Comparison of ENCODE assay signal across 16 cellular contexts in the genomic region with DNA sequence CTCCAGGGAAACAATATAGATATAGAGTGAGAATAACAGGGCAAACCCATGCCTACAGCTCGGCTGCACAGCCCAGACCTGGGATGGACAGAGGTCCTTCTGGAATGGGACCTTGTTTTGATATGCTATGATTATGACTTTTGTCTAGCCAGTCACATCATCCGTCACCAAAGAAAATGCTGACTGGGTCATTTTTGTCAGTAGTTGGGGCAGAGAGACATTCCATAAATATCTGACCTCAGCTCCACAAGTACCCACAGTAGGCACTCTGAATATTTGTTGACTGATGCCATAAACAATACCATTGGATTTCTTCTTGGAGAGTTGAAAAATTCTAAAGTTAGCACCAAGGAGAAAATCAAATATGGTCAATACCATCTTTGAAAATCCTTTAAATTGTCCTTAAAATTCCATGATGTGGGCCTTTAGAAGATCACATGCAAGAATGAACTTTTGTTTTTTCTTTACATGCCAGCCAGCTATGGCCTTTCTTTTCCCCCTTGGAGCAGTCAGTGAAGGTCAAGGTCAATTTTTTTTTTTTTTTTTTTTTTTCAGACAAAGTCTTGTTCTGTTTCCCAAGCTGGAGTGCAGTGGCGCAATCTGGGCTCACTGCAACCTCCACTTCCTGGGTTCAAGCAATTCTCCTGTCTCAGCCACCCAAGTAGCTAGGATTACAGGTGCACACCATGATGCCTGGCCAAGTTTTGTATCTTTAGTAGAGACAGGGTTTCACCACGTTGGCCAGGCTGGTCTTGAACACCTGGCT. TPM values are rescaled to one million over a fixed set of nuclear protein-coding genes. Genes with fewer than 3 reads are reported as not detected.
DNase-seq lines count a peak whose midpoint lies in the region; ATAC-seq, FAIRE-seq and TF ChIP-seq lines count a peak whose summit lies in the region.
"Had no signal": no experiment of that assay in that cellular context is flagged by ENCODE, and none has a peak within 500 bp of the region (broad histone marks: within the 10 kb centered on the region; RNA-seq: fewer than 3 reads in every experiment).

No MANE protein-coding gene starts in this region.

- TF ChIP-seq POLR2A in breast epithelium (IDR thresholded peaks at IDR 0.05) (no peak), IMR-90 (IDR thresholded peaks at IDR 0.05; ENCODE audit: low read depth, low read length) (no peak), H1 (IDR thresholded peaks at IDR 0.05; ENCODE audit: control extremely low read depth in 1 of 2, low read depth in 2 of 2, low read length in 2 of 2) (no peak)

- no peaks in the 10 kb centered on the region for H3K27me3 ChIP-seq in breast epithelium
- no peaks in the 10 kb centered on the region for H3K27me3 ChIP-seq in IMR-90 (ENCODE audit: control insufficient read depth, insufficient read depth, low read length)
- peaks cover 0 to under 1% (median 0%) of the 10 kb centered on the region in 4 experiments; a peak in 3 of 7 replicates for H3K27me3 ChIP-seq in H1 (replicated peaks in 1 of 4; ENCODE audit: control insufficient read depth in 3 of 4, extremely low read depth in 1 of 4, insufficient read depth in 3 of 4, low read length in 3 of 4)
- H3K27me3 ChIP-seq in upper lobe of right lung: no peaks in the 10 kb centered on the region
- H3K27me3 ChIP-seq: BLaER1 had no signal

- H3K36me3 Mint-ChIP-seq in MCF 10A (ENCODE audit: insufficient read depth, unreplicated experiment): peaks cover 63% of the 10 kb centered on the region

- H3K14ac ChIP-seq in IMR-90 (replicated peaks; ENCODE audit: low read depth, low read length) (no peak overlapping the region), H1 (ENCODE audit: insufficient read length) (no peak overlapping the region)

- H3K9me3 Mint-ChIP-seq in MCF 10A (ENCODE audit: unreplicated experiment): no peaks in the 10 kb centered on the region
- H3K9me3 Mint-ChIP-seq: CD8-positive, alpha-beta memory T cell had no signal

- H3K27ac ChIP-seq in breast epithelium: no peak overlapping the region
- no peak overlapping the region for H3K27ac ChIP-seq in IMR-90 (ENCODE audit: insufficient read depth, low read length)
- no peak overlapping the region for H3K27ac ChIP-seq in H1 (ENCODE audit: low read depth, low read length)
- H3K27ac ChIP-seq in upper lobe of right lung: no peak overlapping the region
- H3K27ac ChIP-seq: 22Rv1, BLaER1, GM23248 had no signal

- no CpG with 5 or more reads among the region's 4 CpGs for WGBS in IMR-90 (ENCODE audit: extremely low coverage in 2 of 2, insufficient read length in 1 of 2), 2 experiments
- 83% methylated on average over 3 of the region's 4 CpGs; no CpG with 5 or more reads in 1 of the 2 experiments for WGBS in H1 (ENCODE audit: extremely low coverage in 1 of 2, insufficient coverage in 1 of 2, insufficient read length in 1 of 2, insufficient replicate concordance in 2 of 2, low coverage in 1 of 2, low lambda C conversion rate in 2 of 2, missing lambda C conversion rate in 1 of 2), 2 experiments

- CTCF ChIA-PET in MCF 10A (lab: Yijun Ruan, JAX) (interaction anchor here (0.6 kb wide), 1 partner anchor 131 kb away, joined by 3 read pairs; no protein-coding TSS in a partner anchor), IMR-90 (lab: Yijun Ruan, JAX) (interaction anchor here (0.7 kb wide), 1 partner anchor 1500 kb away, joined by 5 read pairs; no protein-coding TSS in a partner anchor), H1 (lab: Charles Lee; ENCODE audit: partially characterized antibody) (no interaction called here)

- H3K4me1 Mint-ChIP-seq in MCF 10A (ENCODE audit: insufficient read depth, unreplicated experiment): peaks cover 13% of the 10 kb centered on the region

- H2BK120ac ChIP-seq in IMR-90 (ENCODE audit: low read depth, low read length) (no peak overlapping the region), H1 (replicated peaks; ENCODE audit: low read depth, low read length) (no peak overlapping the region)

- H3K9ac ChIP-seq in IMR-90 (ENCODE audit: low read depth, low read length) (no peak overlapping the region), H1 (replicated peaks in 1 of 4; ENCODE audit: extremely low read depth in 1 of 4, low read depth in 3 of 4, low read length in 3 of 4) (no peak overlapping the region)
- H3K9ac ChIP-seq: BLaER1, GM23248 had no signal

- H3K79me1 ChIP-seq in IMR-90 (ENCODE audit: low read depth in 1 of 2, low read length in 2 of 2) (peaks cover 8 to 10% of the 10 kb centered on the region in 2 experiments; a peak in 3 of 4 replicates), H1 (ENCODE audit: low read depth, low read length) (no peaks in the 10 kb centered on the region)

- intact Hi-C loops in MCF 10A (cut with micrococcal nuclease): no loop called here
- intact Hi-C loops in breast epithelium (cut with DNase I; ENCODE audit: low total_unique reads): no loop called here
- intact Hi-C loops in IMR-90 (cut with micrococcal nuclease): no loop called here
- intact Hi-C loops in upper lobe of right lung (cut with DNase I): no loop called here

- no peaks in the 10 kb centered on the region for H3K27me3 Mint-ChIP-seq in MCF 10A (ENCODE audit: insufficient read depth, unreplicated experiment)
- H3K27me3 Mint-ChIP-seq: CD8-positive, alpha-beta memory T cell had no signal

- in situ Hi-C loops in IMR-90 (cut with MboI; ENCODE audit: low sequenced_read_pairs): no loop called here

- FAIRE-seq in H1 (lab: Jason Lieb, UNC): no peak

- no peak overlapping the region for H2BK5ac ChIP-seq in IMR-90 (ENCODE audit: low read depth, low read length, poor library complexity, severe bottlenecking)
- H2BK5ac ChIP-seq in H1 (ENCODE audit: low read depth, low read length): no peak overlapping the region

- H3K23ac ChIP-seq in IMR-90 (ENCODE audit: low read depth, low read length) (no peak overlapping the region), H1 (ENCODE audit: insufficient read length) (no peak overlapping the region)

- H3K79me2 ChIP-seq in H1 (ENCODE audit: control insufficient read depth in 1 of 2, insufficient read depth in 2 of 2, low read length in 2 of 2): no peaks in the 10 kb centered on the region

- 0 out of 2 replicates have a peak, but pooled peaks cover 4% of the 10 kb centered on the region for H3K9me1 ChIP-seq in IMR-90 (ENCODE audit: insufficient read depth, low read length)

- H3K4me2 ChIP-seq in IMR-90 (ENCODE audit: low read depth, low read length) (no peak overlapping the region), H1 (ENCODE audit: insufficient read depth in 1 of 2, low read depth in 2 of 2, low read length in 2 of 2) (no peak overlapping the region)
- H3K4me2 ChIP-seq: BLaER1 had no signal

- H3K9me3 ChIP-seq in breast epithelium (no peaks in the 10 kb centered on the region), IMR-90 (ENCODE audit: control insufficient read depth, insufficient read depth, low read length) (no peaks in the 10 kb centered on the region), H1 (ENCODE audit: insufficient read depth in 2 of 2, low read depth in 1 of 2, low read length in 1 of 2) (no peaks in the 10 kb centered on the region), upper lobe of right lung (no peaks in the 10 kb centered on the region)

- POLR2A ChIA-PET in MCF 10A (lab: Yijun Ruan, JAX): no interaction called here
- POLR2A ChIA-PET in IMR-90 (lab: Charles Lee; ENCODE audit: unreplicated experiment): interaction anchor here (0.6 kb wide), 1 partner anchor 359 kb away, joined by 8 read pairs; no protein-coding TSS in a partner anchor
- POLR2A ChIA-PET in H1 (lab: Charles Lee; ENCODE audit: partially characterized antibody): no interaction called here

- H4K5ac ChIP-seq in IMR-90 (ENCODE audit: low read depth, low read length) (no peak overlapping the region), H1 (ENCODE audit: insufficient read length, low read depth, low read length) (no peak overlapping the region)

- H3K36me3 ChIP-seq in breast epithelium (no peaks in the 10 kb centered on the region), IMR-90 (ENCODE audit: control insufficient read depth, insufficient read depth, low read length) (peaks cover 11% of the 10 kb centered on the region), H1 (ENCODE audit: control insufficient read depth in 2 of 4, insufficient read depth in 4 of 4, low read length in 3 of 4) (no peaks in the 10 kb centered on the region), upper lobe of right lung (no peaks in the 10 kb centered on the region)

- H3K4me3 ChIP-seq in breast epithelium: no peak overlapping the region
- no peak overlapping the region for H3K4me3 ChIP-seq in IMR-90 (ENCODE audit: insufficient read depth, low read depth, low read length)
- H3K4me3 ChIP-seq in H1 (ENCODE audit: extremely low read depth in 1 of 4, insufficient read depth in 2 of 4, low read depth in 3 of 4, low read length in 4 of 4): no peak overlapping the region
- H3K4me3 ChIP-seq in upper lobe of right lung: no peak overlapping the region
- H3K4me3 ChIP-seq: BLaER1, GM23248 had no signal

- H2BK15ac ChIP-seq in IMR-90 (ENCODE audit: low read depth, low read length) (no peak overlapping the region), H1 (ENCODE audit: low read length) (no peak overlapping the region)

- H3K18ac ChIP-seq in IMR-90 (ENCODE audit: low read depth, low read length) (no peak overlapping the region), H1 (ENCODE audit: extremely low read depth, low read length) (no peak overlapping the region)

- H2BK20ac ChIP-seq in IMR-90 (ENCODE audit: low read depth, low read length) (no peak overlapping the region), H1 (ENCODE audit: low read length) (no peak overlapping the region)

- ATAC-seq in IMR-90 (ENCODE audit: low read depth): no peak
- ATAC-seq in upper lobe of right lung: peak; percentile 47
- no peak for ATAC-seq in GM21529 (IDR thresholded peaks at IDR 0.05; ENCODE audit: unreplicated experiment)
- no peak for ATAC-seq in GM21381 (IDR thresholded peaks at IDR 0.05; ENCODE audit: unreplicated experiment)
- ATAC-seq in GM21723 (IDR thresholded peaks at IDR 0.05; ENCODE audit: unreplicated experiment): no peak

- BruUV-seq in MCF 10A (replicated peaks; lab: Mats Ljungman, UMichigan) (no TSS peak), IMR-90 (replicated peaks; lab: Mats Ljungman, UMichigan) (no TSS peak)

- dilution Hi-C loops in IMR-90 (cut with HindIII; ENCODE audit: low sequenced_read_pairs, unreplicated experiment): no loop called here

- no peak overlapping the region for H2AK9ac ChIP-seq in IMR-90 (replicated peaks; ENCODE audit: low read depth, low read length, poor library complexity)

- no peak overlapping the region for H2BK12ac ChIP-seq in H1 (ENCODE audit: low read depth, low read length)

- H2AK5ac ChIP-seq in IMR-90 (ENCODE audit: low read depth, low read length) (no peak overlapping the region), H1 (ENCODE audit: low read depth, low read length) (no peak overlapping the region)

- H3K4me1 ChIP-seq in breast epithelium: no peaks in the 10 kb centered on the region
- no peaks in the 10 kb centered on the region for H3K4me1 ChIP-seq in IMR-90 (ENCODE audit: control insufficient read depth, insufficient read depth, low read length)
- H3K4me1 ChIP-seq in H1 (replicated peaks in 1 of 4; ENCODE audit: control insufficient read depth in 3 of 4, insufficient read depth in 4 of 4, low read length in 3 of 4): peaks cover 0 to 2% (median under 1%) of the 10 kb centered on the region in 4 experiments; a peak in 5 of 7 replicates
- no peaks in the 10 kb centered on the region for H3K4me1 ChIP-seq in upper lobe of right lung

- H3K4me3 Mint-ChIP-seq in MCF 10A (ENCODE audit: unreplicated experiment): no peak overlapping the region

- H4K91ac ChIP-seq in IMR-90 (ENCODE audit: insufficient read depth, low read depth, low read length) (no peak overlapping the region), H1 (replicated peaks; ENCODE audit: insufficient read length, low read length) (no peak overlapping the region)

- H2AFZ ChIP-seq in IMR-90 (replicated peaks; ENCODE audit: low read length, poor library complexity): no peak overlapping the region
- H2AFZ ChIP-seq in H1 (ENCODE audit: low read length): no peak overlapping the region
- H2AFZ ChIP-seq: GM23248 had no signal

- no peak overlapping the region for H4K8ac ChIP-seq in IMR-90 (ENCODE audit: low read depth in 2 of 2, low read length in 2 of 2)
- no peak overlapping the region for H4K8ac ChIP-seq in H1 (ENCODE audit: extremely low read depth, insufficient read depth, low read length)

- TF ChIP-seq CTCF in MCF 10A (IDR thresholded peaks at IDR 0.05; ENCODE audit: unreplicated experiment): no peak
- no peak for TF ChIP-seq CTCF in breast epithelium (IDR thresholded peaks at IDR 0.05)
- TF ChIP-seq CTCF in IMR-90 (conservative IDR thresholded peaks at IDR 0.05; ENCODE audit: low read depth, low read length): no peak
- TF ChIP-seq CTCF in H1 (IDR thresholded peaks at IDR 0.05; ENCODE audit: control extremely low read depth in 1 of 3, insufficient read depth in 1 of 3, low read depth in 1 of 3, low read length in 3 of 3): no peak
- no peak for TF ChIP-seq CTCF in upper lobe of right lung (IDR thresholded peaks at IDR 0.05)

- no peak overlapping the region for H3K4ac ChIP-seq in IMR-90 (ENCODE audit: low read depth, low read length)
- no peak overlapping the region for H3K4ac ChIP-seq in H1 (replicated peaks; ENCODE audit: insufficient read length, low read depth, low read length)

- no peaks in the 10 kb centered on the region for H3K23me2 ChIP-seq in H1 (ENCODE audit: low read depth, low read length)

- no peak for TF ChIP-seq RAD21 in IMR-90 (IDR thresholded peaks at IDR 0.05; ENCODE audit: low read length)
- no peak for TF ChIP-seq RAD21 in H1 (IDR thresholded peaks at IDR 0.05 in 1 of 2, conservative IDR thresholded peaks at IDR 0.05 in 1 of 2; ENCODE audit: low read depth in 2 of 2, low read length in 2 of 2)

- no peak for TF ChIP-seq EP300 in H1 (IDR thresholded peaks at IDR 0.05; ENCODE audit: borderline replicate concordance in 1 of 2, low read depth in 2 of 2, low read length in 2 of 2)

- H3K56ac ChIP-seq in IMR-90 (ENCODE audit: extremely low read depth, insufficient read depth, low read length) (no peak overlapping the region), H1 (replicated peaks; ENCODE audit: insufficient read length, low read depth, low read length) (no peak overlapping the region)

- no peak for DNase-seq in MCF 10A (ENCODE audit: unreplicated experiment)
- no peak for DNase-seq in breast epithelium (ENCODE audit: low spot score in 2 of 2)
- DNase-seq in IMR-90: no peak
- DNase-seq in H1 (ENCODE audit: low read depth in 1 of 2, low spot score in 2 of 2): no peak
- no peak for DNase-seq in upper lobe of right lung
- DNase-seq: AML-193; CD8-positive, alpha-beta memory T cell; DMS53; GM23248; H7 had no signal

- H4K20me1 ChIP-seq in IMR-90 (ENCODE audit: insufficient read depth, low read length) (no peaks in the 10 kb centered on the region), H1 (replicated peaks in 1 of 2; ENCODE audit: control insufficient read depth in 1 of 2, insufficient read depth in 2 of 2, low read length in 2 of 2) (no peaks in the 10 kb centered on the region)
- H4K20me1 ChIP-seq: BLaER1 had no signal

- H3K27ac Mint-ChIP-seq in MCF 10A (ENCODE audit: low read depth, unreplicated experiment): peak overlapping the region; percentile 46

RNA-seq across cellular contexts. Expression of a gene that starts 7.3 kb away (rescaled TPM):
- total RNA-seq in MCF 10A (2022) (19.0 and 20.5 TPM in 2 replicates), breast epithelium (10 to 100 TPM; 26.7 to 44.2 (median 34.1) TPM), IMR-90 (2012; rRNA removed) (6.9 and 7.3 TPM in 2 replicates), upper lobe of right lung (24.3 TPM)
- polyA plus RNA-seq in IMR-90 (2012; rRNA removed) (8.4 and 8.6 TPM in 2 replicates), H1 (2011; rRNA removed) (3.1 and 3.6 TPM in 2 replicates)
- 7.3 and 8.9 TPM in 2 replicates for polyA plus RNA-seq in IMR-90 (2012; cell fraction: cytosol; rRNA removed)
- polyA plus RNA-seq in IMR-90 (2012; cell fraction: nucleus; rRNA removed; ENCODE audit: low replicate concordance): 11.4 and 14.8 TPM in 2 replicates
- 3.0 and 3.1 TPM in 2 replicates for total RNA-seq in H1 (2021; fragmentation: NEBNext Ultra II Directional; extraction: Animal tissue kit (Norgen Biotek cat#: 25700))
- 4.0 TPM for polyA plus RNA-seq in H1 (2011; cell fraction: cytosol; rRNA removed)
- polyA plus RNA-seq in H1 (2011; cell fraction: nucleus; rRNA removed): 4.4 TPM
- polyA plus RNA-seq in H1 (2012, experiment 1 of 2): 2.1 to 4.3 TPM (median 3.2 TPM) in 4 replicates
- 2.9 TPM for polyA plus RNA-seq in H1 (2012, experiment 2 of 2)
- 2.7 TPM for polyA plus RNA-seq in H1 (2013, experiment 1 of 2)
- 3.2 TPM for polyA plus RNA-seq in H1 (2013, experiment 2 of 2)
- 3.2 TPM in 2 replicates for polyA minus RNA-seq in H1 (2011; rRNA and poly(A)+ RNA removed)
- polyA minus RNA-seq in H1 (2011; cell fraction: cytosol; rRNA and poly(A)+ RNA removed): 3.6 TPM
- 3.7 TPM for polyA minus RNA-seq in H1 (2011; cell fraction: nucleus; rRNA and poly(A)+ RNA removed)

RNA-seq across cellular contexts. Expression of a gene that starts 22.7 kb away (rescaled TPM):
- total RNA-seq in MCF 10A (2022) (not detected in 2 replicates), breast epithelium (1 to 10 TPM in 1 of 3 donors, under 1 TPM in 1, not detected in 1; 0.44 to 4.3 TPM), IMR-90 (2012; rRNA removed) (not detected in 2 replicates), upper lobe of right lung (not detected)
- polyA plus RNA-seq in IMR-90 (2012; rRNA removed) (not detected in 2 replicates), H1 (2011; rRNA removed) (0.05 TPM in 1 of 2 replicates, not detected in the other)
- polyA plus RNA-seq in IMR-90 (2012; cell fraction: cytosol; rRNA removed): not detected in 2 replicates
- polyA plus RNA-seq in IMR-90 (2012; cell fraction: nucleus; rRNA removed; ENCODE audit: low replicate concordance): not detected in 2 replicates
- not detected in 2 replicates for total RNA-seq in H1 (2021; fragmentation: NEBNext Ultra II Directional; extraction: Animal tissue kit (Norgen Biotek cat#: 25700))
- polyA plus RNA-seq in H1 (2011; cell fraction: cytosol; rRNA removed): not detected
- not detected for polyA plus RNA-seq in H1 (2011; cell fraction: nucleus; rRNA removed)
- polyA plus RNA-seq in H1 (2012, experiment 1 of 2): not detected in 4 replicates
- polyA plus RNA-seq in H1 (2012, experiment 2 of 2): not detected
- not detected for polyA plus RNA-seq in H1 (2013, experiment 1 of 2)
- not detected for polyA plus RNA-seq in H1 (2013, experiment 2 of 2)
- not detected in 2 replicates for polyA minus RNA-seq in H1 (2011; rRNA and poly(A)+ RNA removed)
- polyA minus RNA-seq in H1 (2011; cell fraction: cytosol; rRNA and poly(A)+ RNA removed): not detected
- polyA minus RNA-seq in H1 (2011; cell fraction: nucleus; rRNA and poly(A)+ RNA removed): not detected
- total RNA-seq: CD8-positive, alpha-beta memory T cell; GM23248; H7; HT-29 had no signal
- polyA plus RNA-seq: CD8-positive, alpha-beta memory T cell; GM23248 had no signal
